ENCODE assay signal across 13 cellular contexts in genomic region chr4:158825443-158826036, GRCh38. TPM values are rescaled to one million over a fixed set of nuclear protein-coding genes. Genes with fewer than 3 reads are reported as not detected.
DNase-seq lines count a peak whose midpoint lies in the region; ATAC-seq, FAIRE-seq and TF ChIP-seq lines count a peak whose summit lies in the region.
"Had no signal": no experiment of that assay in that cellular context is flagged by ENCODE, and none has a peak within 500 bp of the region (broad histone marks: within the 10 kb centered on the region; RNA-seq: fewer than 3 reads in every experiment).

No MANE protein-coding gene starts in this region.

- H3K36me3 Mint-ChIP-seq in T-helper 1 cell treated with Interleukin-12 subunit alpha and Interleukin-12 subunit beta and Interleukin-4 antibody, amounts not matched to agents 30 μg/mL and 1 μg/mL, for 36 hours (ENCODE audit: low read depth): peaks cover 10% of the 10 kb centered on the region
- peaks cover 14% of the 10 kb centered on the region for H3K36me3 Mint-ChIP-seq in CD8-positive, alpha-beta T cell

- no peaks in the 10 kb centered on the region for H3K27me3 ChIP-seq in subcutaneous abdominal adipose tissue (ENCODE audit: control insufficient read depth in 5 of 5, insufficient read depth in 4 of 5, low read length in 5 of 5)
- no peaks in the 10 kb centered on the region for H3K27me3 ChIP-seq in CD8-positive, alpha-beta T cell (ENCODE audit: insufficient read depth, low read length)
- H3K27me3 ChIP-seq: ovary had no signal

- H3K4me3 Mint-ChIP-seq in T-helper 1 cell treated with Interleukin-12 subunit alpha and Interleukin-12 subunit beta and Interleukin-4 antibody, amounts not matched to agents 30 μg/mL and 1 μg/mL, for 36 hours: peak overlapping the region; percentile 70
- H3K4me3 Mint-ChIP-seq in CD8-positive, alpha-beta T cell: no peak overlapping the region

- H3K4me3 ChIP-seq in kidney (ENCODE audit: low read length in 2 of 2) (peak overlapping the region in 1 of 2 donors; percentile 27), subcutaneous abdominal adipose tissue (ENCODE audit: low read depth in 1 of 5, low read length in 5 of 5) (no peak overlapping the region)
- H3K4me3 ChIP-seq in CD8-positive, alpha-beta T cell (ENCODE audit: low read depth, low read length): no peak overlapping the region
- H3K4me3 ChIP-seq: ovary had no signal

- peaks cover 52 to 74% of the 10 kb centered on the region in 2 donors for H3K4me1 ChIP-seq in kidney (ENCODE audit: control insufficient read depth in 1 of 2, insufficient read depth in 1 of 2, low read depth in 1 of 2, low read length in 2 of 2)
- peaks cover 16 to 63% (median 61%) of the 10 kb centered on the region in 5 donors for H3K4me1 ChIP-seq in subcutaneous abdominal adipose tissue (ENCODE audit: control insufficient read depth in 5 of 5, insufficient read depth in 5 of 5, low read length in 5 of 5)
- H3K4me1 ChIP-seq in CD8-positive, alpha-beta T cell (ENCODE audit: insufficient read depth, low read length): peaks cover 16% of the 10 kb centered on the region

- peak overlapping the region in 1 of 2 donors; percentile 75 for H3K9ac ChIP-seq in kidney (ENCODE audit: low read length in 2 of 2)
- H3K9ac ChIP-seq in subcutaneous abdominal adipose tissue (ENCODE audit: low read length in 5 of 5): peak overlapping the region in 4 of 5 donors; percentile 1 to 69 (median 62)

- POLR2A ChIA-PET in CD8-positive, alpha-beta T cell (lab: Charles Lee): no interaction called here

- no peaks in the 10 kb centered on the region for H3K9me3 Mint-ChIP-seq in T-helper 1 cell treated with Interleukin-12 subunit alpha and Interleukin-12 subunit beta and Interleukin-4 antibody, amounts not matched to agents 30 μg/mL and 1 μg/mL, for 36 hours
- H3K9me3 Mint-ChIP-seq in CD8-positive, alpha-beta T cell: no peaks in the 10 kb centered on the region

- TF ChIP-seq CTCF in kidney (IDR thresholded peaks at IDR 0.05; ENCODE audit: borderline replicate concordance, extremely low read depth, insufficient read depth): no peak
- no peak for TF ChIP-seq CTCF in CD8-positive, alpha-beta T cell (IDR thresholded peaks at IDR 0.05)

- peaks cover 0 to 17% of the 10 kb centered on the region in 2 donors for H3K36me3 ChIP-seq in kidney (ENCODE audit: control insufficient read depth in 1 of 2, insufficient read depth in 2 of 2, low read length in 2 of 2)
- H3K36me3 ChIP-seq in subcutaneous abdominal adipose tissue (ENCODE audit: control insufficient read depth in 5 of 5, insufficient read depth in 5 of 5, low read length in 5 of 5): peaks cover 0 to 9% (median 3%) of the 10 kb centered on the region in 5 donors
- H3K36me3 ChIP-seq in CD8-positive, alpha-beta T cell (ENCODE audit: insufficient read depth, low read length): no peaks in the 10 kb centered on the region
- H3K36me3 ChIP-seq: ovary had no signal

- H3K27ac ChIP-seq in kidney (ENCODE audit: low read depth in 2 of 2, low read length in 2 of 2) (peak overlapping the region; percentile 91 to 93), subcutaneous abdominal adipose tissue (ENCODE audit: low read depth, low read length) (peak overlapping the region; percentile 96)
- H3K27ac ChIP-seq in CD8-positive, alpha-beta T cell (ENCODE audit: low read depth, low read length): no peak overlapping the region
- H3K27ac ChIP-seq: ovary had no signal

- no peaks in the 10 kb centered on the region for H3K27me3 Mint-ChIP-seq in T-helper 1 cell treated with Interleukin-12 subunit alpha and Interleukin-12 subunit beta and Interleukin-4 antibody, amounts not matched to agents 30 μg/mL and 1 μg/mL, for 36 hours (ENCODE audit: low read depth)
- H3K27me3 Mint-ChIP-seq in CD8-positive, alpha-beta T cell (ENCODE audit: low read depth): no peaks in the 10 kb centered on the region

- H3K27ac Mint-ChIP-seq in T-helper 1 cell treated with Interleukin-12 subunit alpha and Interleukin-12 subunit beta and Interleukin-4 antibody, amounts not matched to agents 30 μg/mL and 1 μg/mL, for 36 hours: peak overlapping the region; percentile 56
- H3K27ac Mint-ChIP-seq in CD8-positive, alpha-beta T cell: no peak overlapping the region

- DNase-seq in T-helper 1 cell (no peak), kidney (no peak), HTR-8/SVneo (ENCODE audit: insufficient read length, low spot score) (no peak), NCI-H187 (lab: John Stamatoyannopoulos, UW) (no peak)
- DNase-seq in CD8-positive, alpha-beta T cell: no peak
- DNase-seq: effector CD8-positive, alpha-beta T cell; KBM-7; NCI-H526; ovary had no signal

- no peak for FAIRE-seq in kidney (lab: Jason Lieb, UNC)
- FAIRE-seq in HTR-8/SVneo (lab: Jason Lieb, UNC): no peak
- FAIRE-seq: A204.1 had no signal

- intact Hi-C loops in kidney (cut with DNase I): no loop called here
- intact Hi-C loops in CD8-positive, alpha-beta T cell (cut with DNase I, micrococcal nuclease): no loop called here

- H3K4me1 Mint-ChIP-seq in T-helper 1 cell treated with Interleukin-12 subunit alpha and Interleukin-12 subunit beta and Interleukin-4 antibody, amounts not matched to agents 30 μg/mL and 1 μg/mL, for 36 hours (ENCODE audit: low read depth): peaks cover 62% of the 10 kb centered on the region
- peaks cover 29% of the 10 kb centered on the region for H3K4me1 Mint-ChIP-seq in CD8-positive, alpha-beta T cell (ENCODE audit: low read depth)

- no peak for ATAC-seq in SK-N-SH treated with all-trans-retinoic acid at 6 μM for 48 hours
- no peak for ATAC-seq in CD8-positive, alpha-beta T cell

- CTCF ChIA-PET in CD8-positive, alpha-beta T cell (lab: Charles Lee): interaction anchor here (0.9 to 1.3 kb wide), 2 partner anchors 13 to 95 kb away, joined by 3 to 4 read pairs; no protein-coding TSS in a partner anchor

- H3K9me3 ChIP-seq in kidney (ENCODE audit: control insufficient read depth in 1 of 2, low read length in 2 of 2) (no peaks in the 10 kb centered on the region), subcutaneous abdominal adipose tissue (ENCODE audit: control insufficient read depth in 5 of 5, low read length in 5 of 5) (no peaks in the 10 kb centered on the region)
- no peaks in the 10 kb centered on the region for H3K9me3 ChIP-seq in CD8-positive, alpha-beta T cell (ENCODE audit: low read length)
- H3K9me3 ChIP-seq: ovary had no signal

TF ChIP-seq in SK-N-SH treated with all-trans-retinoic acid at 6 μM for 48 hours, 23 proteins besides CTCF, POLR2A, EP300 and RAD21:
- TF ChIP-seq PPARA (CRISPR knock-in tag; IDR thresholded peaks at IDR 0.05; ENCODE audit: borderline replicate concordance) (no peak), CSDC2 (CRISPR knock-in tag; IDR thresholded peaks at IDR 0.05) (0 out of 2 replicates have a peak, but pooled peaks have one; percentile 20), ISL1 (CRISPR knock-in tag; IDR thresholded peaks at IDR 0.05) (no peak)
TF ChIP-seq in SK-N-SH treated with all-trans-retinoic acid at 6 μM for 48 hours: peak in this region for 1.

RNA-seq across cellular contexts. Expression of gene FNIP2, which starts 56.7 kb away (rescaled TPM):
- 65.1 TPM for total RNA-seq in kidney
- 13.2 TPM for polyA plus RNA-seq in kidney (ENCODE audit: insufficient read depth, low read depth, low replicate concordance)
- 1 to 10 TPM; 8.1 to 8.9 TPM for total RNA-seq in CD8-positive, alpha-beta T cell
